Comparison of ENCODE assay signal across 1 cellular context in the genomic region with DNA sequence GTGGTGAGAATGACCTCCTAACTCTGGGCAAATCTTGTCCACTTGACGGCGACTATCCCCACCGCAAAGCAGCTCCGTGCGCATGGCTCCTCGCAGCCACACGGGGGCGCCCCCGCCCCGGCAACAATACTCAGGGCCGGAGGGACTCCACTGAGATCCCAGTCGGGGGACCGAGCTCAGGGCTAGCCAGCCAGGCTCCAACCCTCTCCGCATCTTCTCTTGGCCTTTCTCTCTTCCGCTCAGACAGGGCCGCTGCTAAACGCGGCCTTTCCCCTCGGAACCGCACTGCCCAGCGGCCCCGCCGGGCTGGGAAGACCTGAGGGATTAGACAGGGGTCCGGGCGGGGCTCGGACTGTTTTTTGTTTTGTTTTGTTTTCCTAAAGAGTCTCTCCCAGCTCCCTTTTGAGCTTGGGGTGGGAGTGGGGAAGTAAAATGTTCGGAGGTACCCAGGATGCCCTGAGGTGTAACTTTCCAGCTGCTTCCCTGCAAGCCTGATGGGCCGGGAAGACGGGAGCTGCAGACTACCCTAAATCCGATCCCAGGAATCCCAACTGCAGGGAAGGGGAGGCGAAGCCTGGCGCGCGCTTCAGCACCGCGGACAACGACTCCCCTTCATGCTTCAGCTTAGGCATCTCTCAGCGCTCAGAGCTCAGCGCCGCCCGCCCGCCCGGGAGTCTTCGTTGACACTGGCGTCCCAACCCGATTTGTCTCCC.
TF ChIP-seq lines count a peak whose summit lies in the region.

No MANE protein-coding gene starts in this region.

TF ChIP-seq in GM12878, 131 proteins besides CTCF, POLR2A, EP300 and RAD21 (continued from another document and continues in another):
- TF ChIP-seq, protein P1, sequence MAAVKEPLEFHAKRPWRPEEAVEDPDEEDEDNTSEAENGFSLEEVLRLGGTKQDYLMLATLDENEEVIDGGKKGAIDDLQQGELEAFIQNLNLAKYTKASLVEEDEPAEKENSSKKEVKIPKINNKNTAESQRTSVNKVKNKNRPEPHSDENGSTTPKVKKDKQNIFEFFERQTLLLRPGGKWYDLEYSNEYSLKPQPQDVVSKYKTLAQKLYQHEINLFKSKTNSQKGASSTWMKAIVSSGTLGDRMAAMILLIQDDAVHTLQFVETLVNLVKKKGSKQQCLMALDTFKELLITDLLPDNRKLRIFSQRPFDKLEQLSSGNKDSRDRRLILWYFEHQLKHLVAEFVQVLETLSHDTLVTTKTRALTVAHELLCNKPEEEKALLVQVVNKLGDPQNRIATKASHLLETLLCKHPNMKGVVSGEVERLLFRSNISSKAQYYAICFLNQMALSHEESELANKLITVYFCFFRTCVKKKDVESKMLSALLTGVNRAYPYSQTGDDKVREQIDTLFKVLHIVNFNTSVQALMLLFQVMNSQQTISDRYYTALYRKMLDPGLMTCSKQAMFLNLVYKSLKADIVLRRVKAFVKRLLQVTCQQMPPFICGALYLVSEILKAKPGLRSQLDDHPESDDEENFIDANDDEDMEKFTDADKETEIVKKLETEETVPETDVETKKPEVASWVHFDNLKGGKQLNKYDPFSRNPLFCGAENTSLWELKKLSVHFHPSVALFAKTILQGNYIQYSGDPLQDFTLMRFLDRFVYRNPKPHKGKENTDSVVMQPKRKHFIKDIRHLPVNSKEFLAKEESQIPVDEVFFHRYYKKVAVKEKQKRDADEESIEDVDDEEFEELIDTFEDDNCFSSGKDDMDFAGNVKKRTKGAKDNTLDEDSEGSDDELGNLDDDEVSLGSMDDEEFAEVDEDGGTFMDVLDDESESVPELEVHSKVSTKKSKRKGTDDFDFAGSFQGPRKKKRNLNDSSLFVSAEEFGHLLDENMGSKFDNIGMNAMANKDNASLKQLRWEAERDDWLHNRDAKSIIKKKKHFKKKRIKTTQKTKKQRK (IDR thresholded peaks at IDR 0.05; ENCODE audit: low read depth, low read length), result no peak
- 0 out of 2 replicates have a peak, but pooled peaks have one; percentile 18 for TF ChIP-seq ZNF207 (IDR thresholded peaks at IDR 0.05; ENCODE audit: borderline replicate concordance)
- TF ChIP-seq MYC (IDR thresholded peaks at IDR 0.05; ENCODE audit: insufficient read depth, insufficient read length, insufficient replicate concordance, low read length, severe bottlenecking), result no peak
- peak; percentile 52 for TF ChIP-seq RELA (IDR thresholded peaks at IDR 0.05; ENCODE audit: borderline replicate concordance, partially characterized antibody)
- TF ChIP-seq RFX5 (IDR thresholded peaks at IDR 0.05; ENCODE audit: low read depth, low read length), result 0 out of 2 replicates have a peak, but pooled peaks have one; percentile 17
- TF ChIP-seq KAT2A (conservative IDR thresholded peaks at IDR 0.05; ENCODE audit: control insufficient read depth, low read depth, low read length), result no peak
- TF ChIP-seq ATF7 (IDR thresholded peaks at IDR 0.05; ENCODE audit: low read depth), result no peak
- TF ChIP-seq, protein P2, sequence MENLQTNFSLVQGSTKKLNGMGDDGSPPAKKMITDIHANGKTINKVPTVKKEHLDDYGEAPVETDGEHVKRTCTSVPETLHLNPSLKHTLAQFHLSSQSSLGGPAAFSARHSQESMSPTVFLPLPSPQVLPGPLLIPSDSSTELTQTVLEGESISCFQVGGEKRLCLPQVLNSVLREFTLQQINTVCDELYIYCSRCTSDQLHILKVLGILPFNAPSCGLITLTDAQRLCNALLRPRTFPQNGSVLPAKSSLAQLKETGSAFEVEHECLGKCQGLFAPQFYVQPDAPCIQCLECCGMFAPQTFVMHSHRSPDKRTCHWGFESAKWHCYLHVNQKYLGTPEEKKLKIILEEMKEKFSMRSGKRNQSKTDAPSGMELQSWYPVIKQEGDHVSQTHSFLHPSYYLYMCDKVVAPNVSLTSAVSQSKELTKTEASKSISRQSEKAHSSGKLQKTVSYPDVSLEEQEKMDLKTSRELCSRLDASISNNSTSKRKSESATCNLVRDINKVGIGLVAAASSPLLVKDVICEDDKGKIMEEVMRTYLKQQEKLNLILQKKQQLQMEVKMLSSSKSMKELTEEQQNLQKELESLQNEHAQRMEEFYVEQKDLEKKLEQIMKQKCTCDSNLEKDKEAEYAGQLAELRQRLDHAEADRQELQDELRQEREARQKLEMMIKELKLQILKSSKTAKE (IDR thresholded peaks at IDR 0.05; ENCODE audit: low read depth, poor library complexity, severe bottlenecking), result no peak
- no peak for TF ChIP-seq SUZ12 (IDR thresholded peaks at IDR 0.05; ENCODE audit: unreplicated experiment)
- no peak for TF ChIP-seq STAT3 (IDR thresholded peaks at IDR 0.05; ENCODE audit: low read depth, low read length)
- TF ChIP-seq WRNIP1 (IDR thresholded peaks at IDR 0.05; ENCODE audit: borderline replicate concordance, low read depth, low read length), result no peak
- no peak for TF ChIP-seq EGR1 (IDR thresholded peaks at IDR 0.05; ENCODE audit: borderline replicate concordance in 1 of 2, low read depth in 2 of 2, low read length in 2 of 2)
- TF ChIP-seq BHLHE40 (IDR thresholded peaks at IDR 0.05; ENCODE audit: borderline replicate concordance in 1 of 2, low read depth in 2 of 2, low read length in 1 of 2), result no peak; a peak in 1 of 4 replicates
- no peak for TF ChIP-seq CHD4 (IDR thresholded peaks at IDR 0.05)
- no peak for TF ChIP-seq CHD2 (IDR thresholded peaks at IDR 0.05; ENCODE audit: borderline replicate concordance, low read depth, low read length)
- no peak for TF ChIP-seq FOS (IDR thresholded peaks at IDR 0.05; ENCODE audit: borderline replicate concordance, extremely low read depth, insufficient read length)
- TF ChIP-seq PAX5 (IDR thresholded peaks at IDR 0.05; ENCODE audit: borderline replicate concordance, low read depth, low read length), result 0 out of 2 replicates have a peak, but pooled peaks have one; percentile 39
- TF ChIP-seq NFXL1 (IDR thresholded peaks at IDR 0.05; ENCODE audit: borderline replicate concordance), result no peak
- TF ChIP-seq SMARCA5 (IDR thresholded peaks at IDR 0.05), result no peak; the same call in 1 of the 2 replicates
- TF ChIP-seq, protein P3, sequence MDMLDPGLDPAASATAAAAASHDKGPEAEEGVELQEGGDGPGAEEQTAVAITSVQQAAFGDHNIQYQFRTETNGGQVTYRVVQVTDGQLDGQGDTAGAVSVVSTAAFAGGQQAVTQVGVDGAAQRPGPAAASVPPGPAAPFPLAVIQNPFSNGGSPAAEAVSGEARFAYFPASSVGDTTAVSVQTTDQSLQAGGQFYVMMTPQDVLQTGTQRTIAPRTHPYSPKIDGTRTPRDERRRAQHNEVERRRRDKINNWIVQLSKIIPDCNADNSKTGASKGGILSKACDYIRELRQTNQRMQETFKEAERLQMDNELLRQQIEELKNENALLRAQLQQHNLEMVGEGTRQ (IDR thresholded peaks at IDR 0.05; ENCODE audit: borderline replicate concordance, low read depth, low read length), result no peak
- TF ChIP-seq POLR2AphosphoS5 (IDR thresholded peaks at IDR 0.05; ENCODE audit: low read length), result no peak
- TF ChIP-seq, protein P4, sequence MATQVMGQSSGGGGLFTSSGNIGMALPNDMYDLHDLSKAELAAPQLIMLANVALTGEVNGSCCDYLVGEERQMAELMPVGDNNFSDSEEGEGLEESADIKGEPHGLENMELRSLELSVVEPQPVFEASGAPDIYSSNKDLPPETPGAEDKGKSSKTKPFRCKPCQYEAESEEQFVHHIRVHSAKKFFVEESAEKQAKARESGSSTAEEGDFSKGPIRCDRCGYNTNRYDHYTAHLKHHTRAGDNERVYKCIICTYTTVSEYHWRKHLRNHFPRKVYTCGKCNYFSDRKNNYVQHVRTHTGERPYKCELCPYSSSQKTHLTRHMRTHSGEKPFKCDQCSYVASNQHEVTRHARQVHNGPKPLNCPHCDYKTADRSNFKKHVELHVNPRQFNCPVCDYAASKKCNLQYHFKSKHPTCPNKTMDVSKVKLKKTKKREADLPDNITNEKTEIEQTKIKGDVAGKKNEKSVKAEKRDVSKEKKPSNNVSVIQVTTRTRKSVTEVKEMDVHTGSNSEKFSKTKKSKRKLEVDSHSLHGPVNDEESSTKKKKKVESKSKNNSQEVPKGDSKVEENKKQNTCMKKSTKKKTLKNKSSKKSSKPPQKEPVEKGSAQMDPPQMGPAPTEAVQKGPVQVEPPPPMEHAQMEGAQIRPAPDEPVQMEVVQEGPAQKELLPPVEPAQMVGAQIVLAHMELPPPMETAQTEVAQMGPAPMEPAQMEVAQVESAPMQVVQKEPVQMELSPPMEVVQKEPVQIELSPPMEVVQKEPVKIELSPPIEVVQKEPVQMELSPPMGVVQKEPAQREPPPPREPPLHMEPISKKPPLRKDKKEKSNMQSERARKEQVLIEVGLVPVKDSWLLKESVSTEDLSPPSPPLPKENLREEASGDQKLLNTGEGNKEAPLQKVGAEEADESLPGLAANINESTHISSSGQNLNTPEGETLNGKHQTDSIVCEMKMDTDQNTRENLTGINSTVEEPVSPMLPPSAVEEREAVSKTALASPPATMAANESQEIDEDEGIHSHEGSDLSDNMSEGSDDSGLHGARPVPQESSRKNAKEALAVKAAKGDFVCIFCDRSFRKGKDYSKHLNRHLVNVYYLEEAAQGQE (IDR thresholded peaks at IDR 0.05; ENCODE audit: low read depth, low read length), result peak; percentile 98
- no peak for TF ChIP-seq RBBP5 (conservative IDR thresholded peaks at IDR 0.05)
- TF ChIP-seq NR2F1 (conservative IDR thresholded peaks at IDR 0.05), result no peak
- TF ChIP-seq ZBED1 (IDR thresholded peaks at IDR 0.05; ENCODE audit: borderline replicate concordance), result no peak
- no peak for TF ChIP-seq HDAC2 (IDR thresholded peaks at IDR 0.05)
- TF ChIP-seq, protein P5, sequence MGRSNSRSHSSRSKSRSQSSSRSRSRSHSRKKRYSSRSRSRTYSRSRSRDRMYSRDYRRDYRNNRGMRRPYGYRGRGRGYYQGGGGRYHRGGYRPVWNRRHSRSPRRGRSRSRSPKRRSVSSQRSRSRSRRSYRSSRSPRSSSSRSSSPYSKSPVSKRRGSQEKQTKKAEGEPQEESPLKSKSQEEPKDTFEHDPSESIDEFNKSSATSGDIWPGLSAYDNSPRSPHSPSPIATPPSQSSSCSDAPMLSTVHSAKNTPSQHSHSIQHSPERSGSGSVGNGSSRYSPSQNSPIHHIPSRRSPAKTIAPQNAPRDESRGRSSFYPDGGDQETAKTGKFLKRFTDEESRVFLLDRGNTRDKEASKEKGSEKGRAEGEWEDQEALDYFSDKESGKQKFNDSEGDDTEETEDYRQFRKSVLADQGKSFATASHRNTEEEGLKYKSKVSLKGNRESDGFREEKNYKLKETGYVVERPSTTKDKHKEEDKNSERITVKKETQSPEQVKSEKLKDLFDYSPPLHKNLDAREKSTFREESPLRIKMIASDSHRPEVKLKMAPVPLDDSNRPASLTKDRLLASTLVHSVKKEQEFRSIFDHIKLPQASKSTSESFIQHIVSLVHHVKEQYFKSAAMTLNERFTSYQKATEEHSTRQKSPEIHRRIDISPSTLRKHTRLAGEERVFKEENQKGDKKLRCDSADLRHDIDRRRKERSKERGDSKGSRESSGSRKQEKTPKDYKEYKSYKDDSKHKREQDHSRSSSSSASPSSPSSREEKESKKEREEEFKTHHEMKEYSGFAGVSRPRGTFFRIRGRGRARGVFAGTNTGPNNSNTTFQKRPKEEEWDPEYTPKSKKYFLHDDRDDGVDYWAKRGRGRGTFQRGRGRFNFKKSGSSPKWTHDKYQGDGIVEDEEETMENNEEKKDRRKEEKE (IDR thresholded peaks at IDR 0.05), result no peak
- TF ChIP-seq, protein P6, sequence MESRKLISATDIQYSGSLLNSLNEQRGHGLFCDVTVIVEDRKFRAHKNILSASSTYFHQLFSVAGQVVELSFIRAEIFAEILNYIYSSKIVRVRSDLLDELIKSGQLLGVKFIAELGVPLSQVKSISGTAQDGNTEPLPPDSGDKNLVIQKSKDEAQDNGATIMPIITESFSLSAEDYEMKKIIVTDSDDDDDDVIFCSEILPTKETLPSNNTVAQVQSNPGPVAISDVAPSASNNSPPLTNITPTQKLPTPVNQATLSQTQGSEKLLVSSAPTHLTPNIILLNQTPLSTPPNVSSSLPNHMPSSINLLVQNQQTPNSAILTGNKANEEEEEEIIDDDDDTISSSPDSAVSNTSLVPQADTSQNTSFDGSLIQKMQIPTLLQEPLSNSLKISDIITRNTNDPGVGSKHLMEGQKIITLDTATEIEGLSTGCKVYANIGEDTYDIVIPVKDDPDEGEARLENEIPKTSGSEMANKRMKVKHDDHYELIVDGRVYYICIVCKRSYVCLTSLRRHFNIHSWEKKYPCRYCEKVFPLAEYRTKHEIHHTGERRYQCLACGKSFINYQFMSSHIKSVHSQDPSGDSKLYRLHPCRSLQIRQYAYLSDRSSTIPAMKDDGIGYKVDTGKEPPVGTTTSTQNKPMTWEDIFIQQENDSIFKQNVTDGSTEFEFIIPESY (IDR thresholded peaks at IDR 0.05), result no peak
- TF ChIP-seq, protein P7, sequence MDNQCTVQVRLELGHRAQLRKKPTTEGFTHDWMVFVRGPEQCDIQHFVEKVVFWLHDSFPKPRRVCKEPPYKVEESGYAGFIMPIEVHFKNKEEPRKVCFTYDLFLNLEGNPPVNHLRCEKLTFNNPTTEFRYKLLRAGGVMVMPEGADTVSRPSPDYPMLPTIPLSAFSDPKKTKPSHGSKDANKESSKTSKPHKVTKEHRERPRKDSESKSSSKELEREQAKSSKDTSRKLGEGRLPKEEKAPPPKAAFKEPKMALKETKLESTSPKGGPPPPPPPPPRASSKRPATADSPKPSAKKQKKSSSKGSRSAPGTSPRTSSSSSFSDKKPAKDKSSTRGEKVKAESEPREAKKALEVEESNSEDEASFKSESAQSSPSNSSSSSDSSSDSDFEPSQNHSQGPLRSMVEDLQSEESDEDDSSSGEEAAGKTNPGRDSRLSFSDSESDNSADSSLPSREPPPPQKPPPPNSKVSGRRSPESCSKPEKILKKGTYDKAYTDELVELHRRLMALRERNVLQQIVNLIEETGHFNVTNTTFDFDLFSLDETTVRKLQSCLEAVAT (IDR thresholded peaks at IDR 0.05), result no peak
- TF ChIP-seq JUND (IDR thresholded peaks at IDR 0.05; ENCODE audit: low read depth, low read length), result no peak
- TF ChIP-seq NR2C1 (IDR thresholded peaks at IDR 0.05), result no peak
- no peak for TF ChIP-seq BMI1 (IDR thresholded peaks at IDR 0.05; ENCODE audit: borderline replicate concordance)
- TF ChIP-seq, protein P8, sequence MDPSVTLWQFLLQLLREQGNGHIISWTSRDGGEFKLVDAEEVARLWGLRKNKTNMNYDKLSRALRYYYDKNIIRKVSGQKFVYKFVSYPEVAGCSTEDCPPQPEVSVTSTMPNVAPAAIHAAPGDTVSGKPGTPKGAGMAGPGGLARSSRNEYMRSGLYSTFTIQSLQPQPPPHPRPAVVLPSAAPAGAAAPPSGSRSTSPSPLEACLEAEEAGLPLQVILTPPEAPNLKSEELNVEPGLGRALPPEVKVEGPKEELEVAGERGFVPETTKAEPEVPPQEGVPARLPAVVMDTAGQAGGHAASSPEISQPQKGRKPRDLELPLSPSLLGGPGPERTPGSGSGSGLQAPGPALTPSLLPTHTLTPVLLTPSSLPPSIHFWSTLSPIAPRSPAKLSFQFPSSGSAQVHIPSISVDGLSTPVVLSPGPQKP (IDR thresholded peaks at IDR 0.05; ENCODE audit: low read depth, low read length), result no peak
- TF ChIP-seq HCFC1 (IDR thresholded peaks at IDR 0.05; ENCODE audit: low read length), result no peak
- TF ChIP-seq ZNF217 (IDR thresholded peaks at IDR 0.05), result no peak
- no peak for TF ChIP-seq SMAD1 (IDR thresholded peaks at IDR 0.05; ENCODE audit: low read depth, partially characterized antibody)
- TF ChIP-seq ZNF274 (IDR thresholded peaks at IDR 0.05; ENCODE audit: insufficient read depth, insufficient read length), result no peak
- no peak for TF ChIP-seq KLF5 (IDR thresholded peaks at IDR 0.05; ENCODE audit: partially characterized antibody)
- 0 out of 2 replicates have a peak, but pooled peaks have one; percentile 34 for TF ChIP-seq NBN (IDR thresholded peaks at IDR 0.05)
- no peak for TF ChIP-seq NFYA (IDR thresholded peaks at IDR 0.05; ENCODE audit: borderline replicate concordance, low read depth, low read length)
- no peak for TF ChIP-seq SUPT20H (IDR thresholded peaks at IDR 0.05; ENCODE audit: borderline replicate concordance, control insufficient read depth, low read depth, low read length)
